Comparison of ENCODE assay signal across 19 cellular contexts in the genomic region with DNA sequence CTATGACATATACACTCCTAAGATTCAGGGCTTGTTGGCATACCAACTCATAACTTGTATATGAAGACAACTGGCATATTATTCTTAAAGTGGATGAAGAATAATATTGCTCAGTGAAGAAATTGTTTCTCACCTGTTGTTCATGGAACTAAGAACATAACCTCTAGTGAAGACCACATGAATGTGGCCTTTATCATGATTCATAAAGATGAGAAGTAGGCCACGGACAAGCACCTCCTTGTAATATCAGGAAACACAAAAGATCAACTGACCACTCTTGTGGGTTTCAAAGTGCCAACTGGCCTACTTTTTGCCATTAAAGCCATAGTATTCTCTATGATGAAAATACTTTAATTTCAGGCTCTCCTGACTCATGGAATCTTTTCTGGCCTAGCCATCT.
A peak's percentile ranks its signal among the peaks of the same experiment; 100 is the strongest.
DNase-seq lines count a peak whose midpoint lies in the region; ATAC-seq and TF ChIP-seq lines count a peak whose summit lies in the region.
"Had no signal": no experiment of that assay in that cellular context is flagged by ENCODE, and none has a peak within 500 bp of the region (broad histone marks: within the 10 kb centered on the region; RNA-seq: fewer than 3 reads in every experiment).

No MANE protein-coding gene starts in this region.

- WGBS in H9 (ENCODE audit: extremely low coverage, insufficient read length, low lambda C conversion rate): no CpG with 5 or more reads among the region's 1 CpG

- H3K4me1 ChIP-seq in H9 (ENCODE audit: insufficient read depth, low read length) (peaks cover 2% of the 10 kb centered on the region; the same call in 1 of the 2 replicates), SJCRH30 (peaks cover 5% of the 10 kb centered on the region; the same call in 1 of the 2 replicates)
- H3K4me1 ChIP-seq: BLaER1 treated with 17β-estradiol and CSF1 and Interleukin-3, amounts not matched to agents 10 nM and 100 nM had no signal

- H2BK20ac ChIP-seq in H9 (ENCODE audit: low read depth, low read length, poor library complexity, severe bottlenecking): no peak overlapping the region

- no peak overlapping the region for H4K8ac ChIP-seq in H9 (replicated peaks; ENCODE audit: insufficient read length, low read depth, low read length)

- ATAC-seq in HG02973 (IDR thresholded peaks at IDR 0.05; ENCODE audit: unreplicated experiment) (no peak), left ventricle myocardium superior (no peak)
- ATAC-seq: CD8-positive, alpha-beta T cell; GM12878 had no signal

- H3K23me2 ChIP-seq in H9 (ENCODE audit: insufficient read length, low read depth, low read length, poor library complexity, severe bottlenecking): no peaks in the 10 kb centered on the region

- intact Hi-C loops in left ventricle myocardium superior (cut with micrococcal nuclease): no loop called here

- H3K36me3 Mint-ChIP-seq in H9 (ENCODE audit: insufficient read depth in 1 of 3, low read depth in 3 of 3): peaks cover 0 to 2% (median 0%) of the 10 kb centered on the region in 3 experiments; a peak in 2 of 7 replicates
- H3K36me3 Mint-ChIP-seq: CD8-positive, alpha-beta T cell had no signal

- TF ChIP-seq CTCF in H9 (conservative IDR thresholded peaks at IDR 0.05) (no peak), GM13977 (IDR thresholded peaks at IDR 0.05; ENCODE audit: extremely low read depth, insufficient read depth, missing control alignments) (no peak)

- H3K79me2 ChIP-seq in H9 (ENCODE audit: insufficient read depth, low read length): no peaks in the 10 kb centered on the region

- H3K79me1 ChIP-seq in H9 (ENCODE audit: insufficient read depth, low read depth, low read length, poor library complexity, severe bottlenecking): no peaks in the 10 kb centered on the region

- no peak overlapping the region for H3K4me3 Mint-ChIP-seq in H9
- H3K4me3 Mint-ChIP-seq: B cell; CD8-positive, alpha-beta T cell had no signal

- H3K4me1 Mint-ChIP-seq in H9: peaks cover 11 to 18% of the 10 kb centered on the region in 2 experiments
- H3K4me1 Mint-ChIP-seq: B cell had no signal

- DNase-seq in H9 (no peak), SJCRH30 (peak; percentile 1 to 26), foreskin melanocyte (peak; percentile 27), GM13977 (ENCODE audit: low spot score) (no peak), left ventricle myocardium superior (no peak)
- DNase-seq in activated CD8-positive, alpha-beta memory T cell treated with anti-CD3 and anti-CD28 coated beads for 24 hours: no peak
- DNase-seq: CD8-positive, alpha-beta T cell; COR-L47; DMS 273 treated with DMSO at 0.1 percent for 48 hours; DMS53; DND-41; EL; GOT3; HCEC 1CT had no signal

- in situ Hi-C loops in GM13977 (cut with MboI; ENCODE audit: low pct_unique_long_range_greater_than_20kb, low sequenced_read_pairs, unreplicated experiment): no loop called here

- H3K27me3 Mint-ChIP-seq in H9 (ENCODE audit: low read depth): no peaks in the 10 kb centered on the region
- H3K27me3 Mint-ChIP-seq: B cell had no signal

- no peak overlapping the region for H3K18ac ChIP-seq in H9 (ENCODE audit: insufficient read length, low read depth, low read length)

- H3K23ac ChIP-seq in H9 (ENCODE audit: insufficient read length, low read depth, low read length): no peak overlapping the region

- no peak overlapping the region for H3T11ph ChIP-seq in H9 (ENCODE audit: low read length)

- H3K27ac ChIP-seq in H9 (ENCODE audit: insufficient read length, low read depth, low read length): peak overlapping the region; percentile 13
- H3K27ac ChIP-seq in SJCRH30: 0 out of 2 replicates have a peak overlapping the region, but pooled peaks have one; percentile 10
- H3K27ac ChIP-seq: BLaER1 treated with 17β-estradiol and CSF1 and Interleukin-3, amounts not matched to agents 10 nM and 100 nM; KMS-11 had no signal

- H3K9me3 ChIP-seq in H9 (ENCODE audit: control insufficient read depth, low read depth, low read length): no peaks in the 10 kb centered on the region
- H3K9me3 ChIP-seq in SJCRH30 (replicated peaks): no peaks in the 10 kb centered on the region

- H4K5ac ChIP-seq in H9 (ENCODE audit: insufficient read length, low read depth, low read length): no peak overlapping the region

- no peaks in the 10 kb centered on the region; a peak in 1 of 5 replicates for H3K9me3 Mint-ChIP-seq in H9

- H2BK5ac ChIP-seq in H9 (ENCODE audit: insufficient read length, low read length): no peak overlapping the region

- no peak overlapping the region for H2AK5ac ChIP-seq in H9 (ENCODE audit: insufficient read length, low read length)

- no peak overlapping the region for H2BK15ac ChIP-seq in H9 (ENCODE audit: low read depth, low read length)

- no peaks in the 10 kb centered on the region for H4K20me1 ChIP-seq in H9 (ENCODE audit: control insufficient read depth, insufficient read depth, insufficient read length)
- H4K20me1 ChIP-seq: BLaER1 treated with 17β-estradiol and CSF1 and Interleukin-3, amounts not matched to agents 10 nM and 100 nM had no signal

- no peak overlapping the region for H2BK12ac ChIP-seq in H9 (ENCODE audit: insufficient read length, low read depth, low read length)

- H3K27me3 ChIP-seq in H9 (ENCODE audit: insufficient read depth, low read length): no peaks in the 10 kb centered on the region
- H3K27me3 ChIP-seq in SJCRH30: no peaks in the 10 kb centered on the region
- H3K27me3 ChIP-seq: BLaER1 treated with 17β-estradiol and CSF1 and Interleukin-3, amounts not matched to agents 10 nM and 100 nM had no signal

- no peaks in the 10 kb centered on the region for H3K36me3 ChIP-seq in SJCRH30
- H3K36me3 ChIP-seq: BLaER1 treated with 17β-estradiol and CSF1 and Interleukin-3, amounts not matched to agents 10 nM and 100 nM had no signal

- H3K14ac ChIP-seq in H9 (ENCODE audit: insufficient read depth, low read length): no peak overlapping the region

- no peak overlapping the region for H2AFZ ChIP-seq in H9 (ENCODE audit: low read length)

- no peak overlapping the region for H3K4me3 ChIP-seq in SJCRH30
- H3K4me3 ChIP-seq: BLaER1 treated with 17β-estradiol and CSF1 and Interleukin-3, amounts not matched to agents 10 nM and 100 nM; GM12878 had no signal

- H3K4ac ChIP-seq in H9 (ENCODE audit: low read depth, low read length): no peak overlapping the region

- H3K56ac ChIP-seq in H9 (ENCODE audit: insufficient read length, low read depth, low read length): no peak overlapping the region

- H3K4me2 ChIP-seq in H9 (ENCODE audit: insufficient read depth, insufficient read length, low read length): no peak overlapping the region
- H3K4me2 ChIP-seq: BLaER1 treated with 17β-estradiol and CSF1 and Interleukin-3, amounts not matched to agents 10 nM and 100 nM; KMS-11 had no signal

- no peak overlapping the region for H3K27ac Mint-ChIP-seq in H9
- H3K27ac Mint-ChIP-seq: B cell; CD8-positive, alpha-beta T cell had no signal

- H2BK120ac ChIP-seq in H9 (ENCODE audit: low read depth, low read length, poor library complexity, severe bottlenecking): no peak overlapping the region

- no peak overlapping the region for H4K91ac ChIP-seq in H9 (ENCODE audit: insufficient read length, low read depth, low read length)

- H3K9ac ChIP-seq in H9 (ENCODE audit: extremely low read depth, insufficient read length, low read length): no peak overlapping the region
- H3K9ac ChIP-seq: BLaER1 treated with 17β-estradiol and CSF1 and Interleukin-3, amounts not matched to agents 10 nM and 100 nM; KMS-11 had no signal

Comparison
In these comparisons a context has a peak if more than half of its experiments do, and no peak if none do; other contexts are left out.
1. DNase-seq: peak in SJCRH30 (2 of 2) and foreskin melanocyte (single experiment); none in H9 (single experiment), GM13977 (single experiment), activated CD8-positive, alpha-beta memory T cell treated with anti-CD3 and anti-CD28 coated beads for 24 hours (single experiment) and left ventricle myocardium superior (single experiment).